ENCODE assay signal across 8 cellular contexts in the genomic region with DNA sequence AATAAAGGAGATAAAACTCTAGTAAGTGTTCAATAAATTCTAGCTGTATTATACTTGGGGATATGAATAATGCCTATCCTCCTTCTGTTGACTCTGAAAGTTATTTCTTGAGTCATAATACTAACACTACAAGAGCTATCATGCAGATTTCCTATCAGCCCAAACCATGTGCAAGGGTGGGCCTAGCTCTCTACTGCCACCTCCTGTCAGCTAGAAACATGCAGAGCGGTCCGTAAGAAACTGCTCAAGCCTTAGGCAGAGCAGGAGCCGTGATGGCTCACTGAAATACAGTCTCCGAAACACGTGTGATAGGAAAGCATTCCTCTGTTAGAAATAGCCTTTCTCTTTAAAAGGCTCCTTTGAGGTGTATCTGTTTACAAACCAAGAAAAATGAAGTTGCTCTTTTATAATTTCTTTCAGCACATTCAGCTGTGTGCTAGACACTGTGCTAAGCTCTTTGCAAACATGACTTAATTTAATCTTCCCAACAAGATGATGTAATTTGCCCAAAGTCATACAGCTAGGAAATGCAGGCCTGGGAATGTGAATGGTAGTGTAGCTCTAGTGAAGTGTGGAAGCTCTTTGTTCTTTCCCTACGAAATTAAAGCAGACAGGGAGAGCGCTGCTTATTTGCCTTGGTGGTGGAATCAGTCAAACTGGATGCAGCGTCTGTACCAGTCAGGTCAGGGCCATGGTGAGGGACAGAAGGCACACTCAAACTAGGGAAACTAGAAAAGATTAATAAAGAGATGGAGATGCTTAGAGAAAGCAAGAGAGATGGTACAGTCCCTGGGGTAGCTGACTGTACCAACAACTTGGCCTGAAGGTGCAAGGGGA. TPM values are rescaled to one million over a fixed set of nuclear protein-coding genes. Genes with fewer than 3 reads are reported as not detected.
A peak's percentile ranks its signal among the peaks of the same experiment; 100 is the strongest.
DNase-seq lines count a peak whose midpoint lies in the region; ATAC-seq and TF ChIP-seq lines count a peak whose summit lies in the region.

No MANE protein-coding gene starts in this region.

- POLR2A ChIA-PET in RWPE1 (lab: Yijun Ruan, JAX; ENCODE audit: low non-redundant PET), result no interaction called here

- CTCF ChIA-PET in RWPE1 (lab: Yijun Ruan, JAX), result interaction anchor here (0.5 to 1.7 kb wide), 17 partner anchors 10 to 543 kb away, joined by 3 to 12 read pairs (median 3); partner anchors contain the start of gene TMED3

- intact Hi-C loops in ovary (cut with DNase I), result loop anchor here in 3 of 4 donors (5.0 to 10.0 kb wide), 2 partner anchors 469 to 471 kb away; no protein-coding TSS in a partner anchor
- intact Hi-C loops in upper lobe of right lung (cut with DNase I), result loop anchor here (10.0 kb wide), 1 partner anchor 469 kb away; no protein-coding TSS in a partner anchor

- H3K9ac ChIP-seq in HUES6 (ENCODE audit: low read length), result peak overlapping the region; percentile 22

- WGBS in ovary, 3 donors, result 42 to 44% (median 43%) methylated on average over 8 of the region's 8 CpGs

- DNase-seq in DMS 273 treated with DMSO at 0.1 percent for 48 hours (lab: John Stamatoyannopoulos, UW) (peak; percentile 10), RWPE1 (ENCODE audit: low spot score) (peak; percentile 72), foreskin melanocyte (peak; percentile 74), ovary (peak; percentile 39 to 69 (median 63)), upper lobe of right lung (no peak)
- DNase-seq in activated T-helper 9 cell treated with anti-CD3 and anti-CD28 coated beads, Interleukin-2, amount 50 U/mL, for 16 hours (ENCODE audit: low read depth), result peak; percentile 29

- peak; percentile 98 for TF ChIP-seq CTCF in RWPE1 (conservative IDR thresholded peaks at IDR 0.05; ENCODE audit: low read depth)
- peak; percentile 69 to 83 (median 72) for TF ChIP-seq CTCF in ovary (IDR thresholded peaks at IDR 0.05)
- TF ChIP-seq CTCF in upper lobe of right lung (IDR thresholded peaks at IDR 0.05), result peak; percentile 95

- no peak for TF ChIP-seq POLR2A in ovary (IDR thresholded peaks at IDR 0.05)

- peak; percentile 90 for ATAC-seq in GM21390 (IDR thresholded peaks at IDR 0.05; ENCODE audit: unreplicated experiment)
- peak; percentile 98 for ATAC-seq in upper lobe of right lung

- no peaks in the 10 kb centered on the region for H3K36me3 ChIP-seq in HUES6 (ENCODE audit: control insufficient read depth, insufficient read depth, low read length)
- H3K36me3 ChIP-seq in ovary, result no peaks in the 10 kb centered on the region
- no peaks in the 10 kb centered on the region for H3K36me3 ChIP-seq in upper lobe of right lung

- H3K27me3 ChIP-seq in HUES6 (ENCODE audit: control insufficient read depth, insufficient read depth, low read length) (no peaks in the 10 kb centered on the region), ovary (no peaks in the 10 kb centered on the region), upper lobe of right lung (no peaks in the 10 kb centered on the region)

- H3K27ac ChIP-seq in HUES6 (ENCODE audit: low read depth, low read length) (no peak overlapping the region), RWPE1 (no peak overlapping the region), ovary (no peak overlapping the region), upper lobe of right lung (no peak overlapping the region)

- H3K4me3 ChIP-seq in HUES6 (ENCODE audit: low read depth, low read length) (no peak overlapping the region), ovary (no peak overlapping the region), upper lobe of right lung (no peak overlapping the region)

- H3K4me1 ChIP-seq in HUES6 (ENCODE audit: control insufficient read depth, insufficient read depth, low read length), result peaks cover 6% of the 10 kb centered on the region; the same call in 1 of the 2 replicates
- H3K4me1 ChIP-seq in ovary (ENCODE audit: insufficient read depth), result no peaks in the 10 kb centered on the region
- no peaks in the 10 kb centered on the region for H3K4me1 ChIP-seq in upper lobe of right lung

- no peak for TF ChIP-seq EP300 in ovary (IDR thresholded peaks at IDR 0.05)

- H3K9me3 ChIP-seq in HUES6 (ENCODE audit: control insufficient read depth, insufficient read depth, low read depth, low read length), result no peaks in the 10 kb centered on the region
- no peaks in the 10 kb centered on the region for H3K9me3 ChIP-seq in ovary
- no peaks in the 10 kb centered on the region for H3K9me3 ChIP-seq in upper lobe of right lung

RNA-seq across cellular contexts. Expression of gene MTHFS, which starts 43.1 kb away (rescaled TPM):
- 10 to 100 TPM in 4 of 7 donors, 1 to 10 TPM in 3; 5.6 to 25.0 (median 13.6) TPM for total RNA-seq in ovary
- 10 to 100 TPM; 21.5 to 24.4 TPM for polyA plus RNA-seq in ovary
- total RNA-seq in upper lobe of right lung, result 40.4 TPM
